Comparison of ENCODE assay signal across 26 cellular contexts in the genomic region with DNA sequence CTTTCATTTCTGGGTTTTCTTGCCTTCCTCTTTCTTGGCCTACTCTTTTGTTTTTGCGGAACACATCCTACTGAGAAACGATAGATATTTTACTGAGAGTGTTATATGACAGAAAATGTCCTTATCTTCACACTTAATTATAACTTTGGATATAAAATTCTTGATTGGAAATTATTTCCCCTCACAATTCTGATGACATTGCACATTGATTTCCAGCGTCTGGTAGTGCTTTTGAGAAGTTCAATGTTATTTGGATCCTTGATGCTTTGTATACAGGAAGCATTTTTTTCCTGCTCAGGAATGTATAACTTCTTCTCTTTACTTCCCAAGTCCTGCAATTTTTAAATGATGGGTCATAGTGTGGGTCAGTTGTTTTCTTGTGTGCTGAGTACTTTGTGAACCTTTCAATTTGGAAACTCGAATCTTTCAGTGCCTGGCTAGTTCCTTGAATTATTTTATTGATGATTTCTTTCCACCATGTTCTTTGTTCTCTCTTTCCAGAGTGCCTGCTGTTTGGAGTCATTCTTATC.
"Had no signal": no experiment of that assay in that cellular context is flagged by ENCODE, and none has a peak within 500 bp of the region (broad histone marks: within the 10 kb centered on the region; RNA-seq: fewer than 3 reads in every experiment).

No MANE protein-coding gene starts in this region.

- H3K4me3 ChIP-seq: breast epithelium, heart left ventricle, left lung, lower lobe of right lung, neural progenitor cell, spleen, suprapubic skin, tibial artery, upper lobe of right lung had no signal

- DNase-seq: activated CD4-positive, alpha-beta T cell treated with anti-CD3 and anti-CD28 coated beads, Interleukin-2, amount 50 U/mL, for 1 hour; activated CD4-positive, CD25-positive, alpha-beta regulatory T cell treated with anti-CD3 and anti-CD28 coated beads, Interleukin-2, amount 50 U/mL, for 72 hours; activated CD8-positive, alpha-beta T cell treated with anti-CD3 and anti-CD28 coated beads for 36 hours; activated gamma-delta T cell treated with Interleukin-2 at 50 U/mL for 16 hours; activated naive CD4-positive, alpha-beta T cell treated with anti-CD3 and anti-CD28 coated beads, Interleukin-2, amount 50 U/mL, for 16 hours; activated T-cell treated with anti-CD3 and anti-CD28 coated beads, Interleukin-2, amount 50 U/mL, for 4 hours; central memory CD4-positive, alpha-beta T cell; dermis blood vessel endothelial cell; effector CD4-positive, alpha-beta T cell; foreskin keratinocyte; heart left ventricle; left lung; lower lobe of right lung; mesendoderm; natural killer cell; occipital lobe; right cardiac atrium; spleen; stimulated activated naive CD4-positive, alpha-beta T cell; T-helper 2 cell; tibial artery; upper lobe of right lung had no signal

- H3K4me3 Mint-ChIP-seq: activated CD8-positive, alpha-beta T cell treated with anti-CD3 and anti-CD28 coated beads for 36 hours; activated T-cell treated with anti-CD3 and anti-CD28 coated beads, Interleukin-2, amount 50 U/mL, for 4 hours; activated T-helper 17 cell treated with anti-CD3 and anti-CD28 coated beads, Interleukin-2, amount 50 U/mL, for 72 hours; natural killer cell; neural progenitor cell had no signal

- H3K36me3 Mint-ChIP-seq: natural killer cell, neural progenitor cell had no signal

- H3K9me3 Mint-ChIP-seq: activated CD8-positive, alpha-beta T cell treated with anti-CD3 and anti-CD28 coated beads for 36 hours; activated T-cell treated with anti-CD3 and anti-CD28 coated beads, Interleukin-2, amount 50 U/mL, for 4 hours; activated T-helper 17 cell treated with anti-CD3 and anti-CD28 coated beads, Interleukin-2, amount 50 U/mL, for 72 hours; natural killer cell had no signal

- H3K4me1 Mint-ChIP-seq: activated T-helper 17 cell treated with anti-CD3 and anti-CD28 coated beads, Interleukin-2, amount 50 U/mL, for 72 hours; natural killer cell; neural progenitor cell had no signal

- ATAC-seq: activated CD8-positive, alpha-beta T cell treated with anti-CD3 and anti-CD28 coated beads for 36 hours; activated T-cell treated with anti-CD3 and anti-CD28 coated beads, Interleukin-2, amount 50 U/mL, for 4 hours; activated T-helper 17 cell treated with anti-CD3 and anti-CD28 coated beads, Interleukin-2, amount 50 U/mL, for 72 hours; foreskin keratinocyte; heart left ventricle; left lung; lower lobe of right lung; natural killer cell; right cardiac atrium; upper lobe of right lung had no signal

- H3K27ac Mint-ChIP-seq: activated CD8-positive, alpha-beta T cell treated with anti-CD3 and anti-CD28 coated beads for 36 hours; activated T-helper 17 cell treated with anti-CD3 and anti-CD28 coated beads, Interleukin-2, amount 50 U/mL, for 72 hours; natural killer cell; neural progenitor cell had no signal
